13 cellular contexts compared by ENCODE assay signal in genomic region chr9:33227013-33227398, GRCh38. TPM values are rescaled to one million over a fixed set of nuclear protein-coding genes. Genes with fewer than 3 reads are reported as not detected.
DNase-seq lines count a peak whose midpoint lies in the region; ATAC-seq, FAIRE-seq and TF ChIP-seq lines count a peak whose summit lies in the region.
"Had no signal": no experiment of that assay in that cellular context is flagged by ENCODE, and none has a peak within 500 bp of the region (broad histone marks: within the 10 kb centered on the region; RNA-seq: fewer than 3 reads in every experiment).

No MANE protein-coding gene starts in this region.

- in situ Hi-C loops in HAP-1 (cut with MboI; ENCODE audit: low sequenced_read_pairs): loop anchor here (5.0 kb wide), 1 partner anchor 145 kb away; no protein-coding TSS in a partner anchor

- no peak for TF ChIP-seq POLR2A in GM12892 (IDR thresholded peaks at IDR 0.05; ENCODE audit: low read depth, low read length)

- FAIRE-seq in GM12892 (lab: Jason Lieb, UNC): no peak
- FAIRE-seq: endothelial cell of umbilical vein had no signal

- no peaks in the 10 kb centered on the region for H3K4me1 ChIP-seq in lung (ENCODE audit: control insufficient read depth in 2 of 2, insufficient read depth in 2 of 2, low read length in 2 of 2)
- H3K4me1 ChIP-seq in HAP-1: peaks cover 5% of the 10 kb centered on the region

- H3K4me3 ChIP-seq in lung: no peak overlapping the region
- no peak overlapping the region for H3K4me3 ChIP-seq in foreskin fibroblast (ENCODE audit: low read depth in 1 of 2, low read length in 2 of 2)
- H3K4me3 ChIP-seq in HAP-1: no peak overlapping the region

- TF ChIP-seq CTCF in lung (IDR thresholded peaks at IDR 0.05; ENCODE audit: control extremely low read depth, extremely low read depth) (no peak), foreskin fibroblast (IDR thresholded peaks at IDR 0.05; ENCODE audit: low read depth, low read length) (no peak)

- 33 to 63% methylated on average over 10 of the region's 10 CpGs for WGBS in lung, 2 donors

- H3K27me3 ChIP-seq in lung (ENCODE audit: control insufficient read depth, insufficient read depth) (no peaks in the 10 kb centered on the region), HAP-1 (ENCODE audit: low read depth) (peaks cover 5% of the 10 kb centered on the region; the same call in 1 of the 2 replicates)

- no peaks in the 10 kb centered on the region for H3K9me3 ChIP-seq in lung (ENCODE audit: control insufficient read depth in 2 of 2, insufficient read depth in 1 of 2, low read length in 1 of 2)
- no peaks in the 10 kb centered on the region for H3K9me3 ChIP-seq in HAP-1

- no peaks in the 10 kb centered on the region for H3K36me3 ChIP-seq in lung (ENCODE audit: control insufficient read depth in 2 of 2, insufficient read depth in 2 of 2, low read length in 2 of 2)
- H3K36me3 ChIP-seq in HAP-1 (replicated peaks): no peaks in the 10 kb centered on the region

- no peak overlapping the region for H3K27ac ChIP-seq in lung (ENCODE audit: low read depth in 1 of 2, low read length in 1 of 2)

- ATAC-seq in GM18517 (IDR thresholded peaks at IDR 0.05; ENCODE audit: unreplicated experiment): peak; percentile 60
- ATAC-seq in HG02623 (IDR thresholded peaks at IDR 0.05; ENCODE audit: unreplicated experiment): peak; percentile 48
- ATAC-seq in lung (ENCODE audit: insufficient read depth, low FRiP score): peak; percentile 21
- ATAC-seq: activated naive CD4-positive, alpha-beta T cell treated with anti-CD3 and anti-CD28 coated beads, Interleukin-2, amount 50 U/mL, for 72 hours had no signal

- DNase-seq in RPMI8226 (peak; percentile 14), lung (ENCODE audit: low spot score) (no peak), foreskin fibroblast (no peak), GM12892 (ENCODE audit: insufficient read length) (no peak), NCI-H226 (no peak), HAP-1 (ENCODE audit: low spot score in 2 of 2) (no peak)
- DNase-seq: NCI-H2029 had no signal

RNA-seq across cellular contexts. Expression of gene SPINK4, which starts 13.0 kb away (rescaled TPM):
- not detected for total RNA-seq in lung
- polyA plus RNA-seq in lung: not detected
- not detected for polyA plus RNA-seq in GM12892 (2012; ENCODE audit: missing spikeins)
- total RNA-seq: activated naive CD4-positive, alpha-beta T cell treated with anti-CD3 and anti-CD28 coated beads, Interleukin-2, amount 50 U/mL, for 72 hours; endothelial cell of umbilical vein; skeletal muscle tissue; T-helper 1 cell treated with Interleukin-12 subunit alpha and Interleukin-12 subunit beta and Interleukin-4 antibody, amounts not matched to agents 30 ng/mL and 1 ng/mL, for 36 hours had no signal
- polyA plus RNA-seq: endothelial cell of umbilical vein had no signal

RNA-seq across cellular contexts. Expression of gene BAG1, which starts 37.5 kb away (rescaled TPM):
- total RNA-seq in lung: 100 to 1,000 TPM in 1 of 2 donors, 10 to 100 TPM in 1; 84.1 to 135 TPM
- polyA plus RNA-seq in lung: 100 to 1,000 TPM; 101 to 112 TPM
- polyA plus RNA-seq in GM12892 (2012; ENCODE audit: missing spikeins): 56.9 TPM

RNA-seq across cellular contexts. Expression of gene CHMP5, which starts 37.8 kb away (rescaled TPM):
- total RNA-seq in lung: 10 to 100 TPM; 54.9 to 69.6 TPM
- 10 to 100 TPM; 52.3 to 87.5 TPM for polyA plus RNA-seq in lung
- polyA plus RNA-seq in GM12892 (2012; ENCODE audit: missing spikeins): 98.6 TPM

RNA-seq across cellular contexts. Expression of gene B4GALT1, which starts 59.9 kb away (rescaled TPM):
- 100 to 1,000 TPM in 1 of 2 donors, 10 to 100 TPM in 1; 58.8 to 114 TPM for total RNA-seq in lung
- polyA plus RNA-seq in lung: 100 to 1,000 TPM in 1 of 2 donors, 10 to 100 TPM in 1; 27.2 to 130 TPM
- polyA plus RNA-seq in GM12892 (2012; ENCODE audit: missing spikeins): 33.9 TPM
